ENCODE assay signal across 12 cellular contexts in genomic region chr2:186903183-186903582, GRCh38. TPM values are rescaled to one million over a fixed set of nuclear protein-coding genes. Genes with fewer than 3 reads are reported as not detected.
A peak's percentile ranks its signal among the peaks of the same experiment; 100 is the strongest.
DNase-seq lines count a peak whose midpoint lies in the region; ATAC-seq, FAIRE-seq and TF ChIP-seq lines count a peak whose summit lies in the region.
"Had no signal": no experiment of that assay in that cellular context is flagged by ENCODE, and none has a peak within 500 bp of the region (broad histone marks: within the 10 kb centered on the region; RNA-seq: fewer than 3 reads in every experiment).

No MANE protein-coding gene starts in this region.

- no peaks in the 10 kb centered on the region for H3K27me3 ChIP-seq in cardiac muscle cell
- H3K27me3 ChIP-seq in tibial nerve = no peaks in the 10 kb centered on the region
- H3K27me3 ChIP-seq in pancreas = no peaks in the 10 kb centered on the region

- TF ChIP-seq CTCF in cardiac muscle cell (IDR thresholded peaks at IDR 0.05; ENCODE audit: low read depth, low read length) = peak; percentile 45
- peak in 4 of 5 experiments; percentile 15 to 35 (median 28) for TF ChIP-seq CTCF in tibial nerve (IDR thresholded peaks at IDR 0.05)
- no peak for TF ChIP-seq CTCF in pancreas (IDR thresholded peaks at IDR 0.05)

- ATAC-seq in Right ventricle myocardium inferior (no peak), pancreas (no peak)

- no peaks in the 10 kb centered on the region for H3K36me3 Mint-ChIP-seq in activated T-cell treated with anti-CD3 and anti-CD28 coated beads, Interleukin-2, amount 50 U/mL, for 24 hours (ENCODE audit: low read depth)
- H3K36me3 Mint-ChIP-seq: activated naive CD4-positive, alpha-beta T cell treated with anti-CD3 and anti-CD28 coated beads, Interleukin-2, amount 10 ng/mL, durations not matched to agents 7 days and 5 days had no signal

- H3K27ac ChIP-seq in cardiac muscle cell = no peak overlapping the region
- no peak overlapping the region for H3K27ac ChIP-seq in tibial nerve
- H3K27ac ChIP-seq in pancreas = no peak overlapping the region
- H3K27ac ChIP-seq: parathyroid adenoma had no signal

- no peaks in the 10 kb centered on the region for H3K9me3 Mint-ChIP-seq in activated T-cell treated with anti-CD3 and anti-CD28 coated beads, Interleukin-2, amount 50 U/mL, for 24 hours
- H3K9me3 Mint-ChIP-seq: activated naive CD4-positive, alpha-beta T cell treated with anti-CD3 and anti-CD28 coated beads, Interleukin-2, amount 10 ng/mL, durations not matched to agents 7 days and 5 days had no signal

- intact Hi-C loops in Right ventricle myocardium inferior (cut with DNase I) = loop anchor here (10.0 kb wide), 1 partner anchor 552 kb away; no protein-coding TSS in a partner anchor
- intact Hi-C loops in pancreas (cut with DNase I) = no loop called here

- no peak for FAIRE-seq in pancreas (lab: Jason Lieb, UNC)

- H3K4me3 ChIP-seq in cardiac muscle cell = no peak overlapping the region
- no peak overlapping the region for H3K4me3 ChIP-seq in tibial nerve
- H3K4me3 ChIP-seq in pancreas = no peak overlapping the region

- H3K4me1 ChIP-seq in cardiac muscle cell (ENCODE audit: low read depth) (no peaks in the 10 kb centered on the region), tibial nerve (no peaks in the 10 kb centered on the region), pancreas (no peaks in the 10 kb centered on the region)
- H3K4me1 ChIP-seq: parathyroid adenoma had no signal

- H3K27ac Mint-ChIP-seq in activated T-cell treated with anti-CD3 and anti-CD28 coated beads, Interleukin-2, amount 50 U/mL, for 24 hours = no peak overlapping the region
- H3K27ac Mint-ChIP-seq: activated naive CD4-positive, alpha-beta T cell treated with anti-CD3 and anti-CD28 coated beads, Interleukin-2, amount 10 ng/mL, durations not matched to agents 7 days and 5 days had no signal

- DNase-seq in cardiac muscle cell (ENCODE audit: low read depth in 1 of 2, low spot score in 1 of 2) (peak in 1 of 2 donors; percentile 38), Right ventricle myocardium inferior (ENCODE audit: missing footprints) (no peak), RPMI7951 (ENCODE audit: low read depth) (peak; percentile 27), fibroblast of gingiva (ENCODE audit: low read depth) (peak; percentile 8), tibial nerve (ENCODE audit: low spot score in 2 of 2) (no peak), pancreas (no peak), NCI-H2227 (lab: John Stamatoyannopoulos, UW; ENCODE audit: unreplicated experiment) (no peak)
- DNase-seq in activated T-cell treated with anti-CD3 and anti-CD28 coated beads, Interleukin-2, amount 50 U/mL, for 24 hours = no peak
- DNase-seq: activated naive CD4-positive, alpha-beta T cell treated with anti-CD3 and anti-CD28 coated beads, Interleukin-2, amount 10 ng/mL, durations not matched to agents 7 days and 5 days; NCI-H1092 treated with DMSO at 0.1 percent for 48 hours; T-helper 9 cell had no signal

- TF ChIP-seq POLR2A in tibial nerve (IDR thresholded peaks at IDR 0.05) = no peak

- 63 to 75% methylated on average over 2 of the region's 2 CpGs for WGBS in tibial nerve, 2 donors
- 64 to 74% methylated on average over 2 of the region's 2 CpGs for WGBS in pancreas, 2 donors

- H3K36me3 ChIP-seq in cardiac muscle cell = no peaks in the 10 kb centered on the region
- no peaks in the 10 kb centered on the region for H3K36me3 ChIP-seq in tibial nerve
- no peaks in the 10 kb centered on the region for H3K36me3 ChIP-seq in pancreas

- no peak overlapping the region for H3K4me3 Mint-ChIP-seq in activated T-cell treated with anti-CD3 and anti-CD28 coated beads, Interleukin-2, amount 50 U/mL, for 24 hours
- H3K4me3 Mint-ChIP-seq: activated naive CD4-positive, alpha-beta T cell treated with anti-CD3 and anti-CD28 coated beads, Interleukin-2, amount 10 ng/mL, durations not matched to agents 7 days and 5 days had no signal

- H3K4me1 Mint-ChIP-seq in activated T-cell treated with anti-CD3 and anti-CD28 coated beads, Interleukin-2, amount 50 U/mL, for 24 hours (ENCODE audit: low read depth) = no peaks in the 10 kb centered on the region
- H3K4me1 Mint-ChIP-seq: activated naive CD4-positive, alpha-beta T cell treated with anti-CD3 and anti-CD28 coated beads, Interleukin-2, amount 10 ng/mL, durations not matched to agents 7 days and 5 days had no signal

- H3K9me3 ChIP-seq in cardiac muscle cell (ENCODE audit: low read depth) = no peaks in the 10 kb centered on the region
- no peaks in the 10 kb centered on the region for H3K9me3 ChIP-seq in tibial nerve
- no peaks in the 10 kb centered on the region for H3K9me3 ChIP-seq in pancreas

- TF ChIP-seq EP300 in tibial nerve (IDR thresholded peaks at IDR 0.05) = no peak

- H3K27me3 Mint-ChIP-seq in activated T-cell treated with anti-CD3 and anti-CD28 coated beads, Interleukin-2, amount 50 U/mL, for 24 hours = no peaks in the 10 kb centered on the region
- H3K27me3 Mint-ChIP-seq: activated naive CD4-positive, alpha-beta T cell treated with anti-CD3 and anti-CD28 coated beads, Interleukin-2, amount 10 ng/mL, durations not matched to agents 7 days and 5 days had no signal

RNA-seq across cellular contexts. Expression of gene ZSWIM2, which starts 54.2 kb away (rescaled TPM):
- total RNA-seq in cardiac muscle cell (not detected in 2 replicates), Right ventricle myocardium inferior (not detected), tibial nerve (not detected), pancreas (not detected)
- polyA plus RNA-seq in cardiac muscle cell (not detected in 2 replicates), pancreas (under 1 TPM in 1 of 2 donors, not detected in 1; 0.02 TPM)
- not detected in 2 replicates for total RNA-seq in RPMI7951 (2014; rRNA removed; shearing (Covaris generic))

Comparison
In these comparisons a context has a peak if more than half of its experiments do, and no peak if none do; other contexts are left out.
1. DNase-seq: peak in RPMI7951 (single experiment) and fibroblast of gingiva (single experiment); none in Right ventricle myocardium inferior (single experiment), tibial nerve (0 of 2), activated T-cell treated with anti-CD3 and anti-CD28 coated beads, Interleukin-2, amount 50 U/mL, for 24 hours (single experiment), pancreas (0 of 6) and NCI-H2227 (single experiment).
2. CTCF ChIP-seq: peak in cardiac muscle cell (single experiment) and tibial nerve (4 of 5); none in pancreas (0 of 4).